8 cellular contexts compared by ENCODE assay signal in the genomic region with DNA sequence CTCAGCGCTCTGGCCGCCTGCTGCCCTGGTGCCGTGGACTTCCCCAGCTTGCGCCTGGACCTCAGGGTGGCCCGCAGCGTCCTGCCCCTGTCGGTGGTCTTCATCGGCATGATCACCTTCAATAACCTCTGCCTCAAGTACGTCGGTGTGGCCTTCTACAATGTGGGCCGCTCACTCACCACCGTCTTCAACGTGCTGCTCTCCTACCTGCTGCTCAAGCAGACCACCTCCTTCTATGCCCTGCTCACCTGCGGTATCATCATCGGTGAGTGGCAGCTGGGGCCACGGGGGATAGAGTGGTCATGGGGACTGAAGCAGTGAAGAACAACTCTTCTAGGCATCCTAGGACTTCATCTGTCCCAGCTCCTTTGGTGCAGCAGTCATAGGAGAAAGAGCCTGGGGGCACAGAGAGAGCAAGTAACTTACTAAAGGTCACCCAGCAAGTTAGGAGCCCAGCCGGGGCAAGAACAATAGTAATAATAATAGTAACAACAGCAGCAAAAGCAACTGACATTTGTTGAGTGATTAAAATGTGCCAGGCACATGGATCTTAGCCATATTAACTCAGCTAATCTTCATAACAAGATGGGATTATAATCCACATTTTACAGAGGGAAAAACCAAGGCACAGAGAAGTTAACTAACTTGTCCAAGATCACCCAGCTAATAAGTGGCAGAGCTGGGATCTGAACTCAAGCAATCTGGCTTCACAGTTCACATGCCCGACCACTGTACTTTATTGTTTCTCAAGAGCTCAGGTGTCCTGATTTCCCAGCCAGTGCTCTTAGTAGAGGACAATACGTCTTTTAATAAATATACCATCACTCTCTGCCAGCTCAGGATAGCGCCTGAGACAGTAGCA. TPM values are rescaled to one million over a fixed set of nuclear protein-coding genes. Genes with fewer than 3 reads are reported as not detected.
DNase-seq lines count a peak whose midpoint lies in the region; ATAC-seq and TF ChIP-seq lines count a peak whose summit lies in the region.

No MANE protein-coding gene starts in this region.

- H3K27me3 Mint-ChIP-seq in stimulated activated naive CD8-positive, alpha-beta T cell treated with anti-CD3 and anti-CD28 coated beads, Interleukin-15, Interleukin-2, amounts not matched to agents 100 ng/mL and 50 ng/mL, for 24 hours = no peaks in the 10 kb centered on the region
- H3K27me3 Mint-ChIP-seq in MCF 10A (ENCODE audit: insufficient read depth, unreplicated experiment) = no peaks in the 10 kb centered on the region

- intact Hi-C loops in MCF 10A (cut with micrococcal nuclease) = no loop called here

- no peak for ATAC-seq in stimulated activated naive CD8-positive, alpha-beta T cell treated with anti-CD3 and anti-CD28 coated beads, Interleukin-15, Interleukin-2, amounts not matched to agents 100 U/mL and 50 U/mL, for 24 hours
- ATAC-seq in HG03159 (IDR thresholded peaks at IDR 0.05; ENCODE audit: unreplicated experiment) = no peak
- no peak for ATAC-seq in GM19463 (IDR thresholded peaks at IDR 0.05; ENCODE audit: unreplicated experiment)
- no peak for ATAC-seq in GM19328 (IDR thresholded peaks at IDR 0.05; ENCODE audit: unreplicated experiment)

- H3K27ac Mint-ChIP-seq in stimulated activated naive CD8-positive, alpha-beta T cell treated with anti-CD3 and anti-CD28 coated beads, Interleukin-15, Interleukin-2, amounts not matched to agents 100 ng/mL and 50 ng/mL, for 24 hours = peak overlapping the region; percentile 86
- H3K27ac Mint-ChIP-seq in MCF 10A (ENCODE audit: low read depth, unreplicated experiment) = peak overlapping the region; percentile 88

- peaks cover 8% of the 10 kb centered on the region for H3K36me3 Mint-ChIP-seq in stimulated activated naive CD8-positive, alpha-beta T cell treated with anti-CD3 and anti-CD28 coated beads, Interleukin-15, Interleukin-2, amounts not matched to agents 100 ng/mL and 50 ng/mL, for 24 hours (ENCODE audit: low read depth)
- H3K36me3 Mint-ChIP-seq in MCF 10A (ENCODE audit: insufficient read depth, unreplicated experiment) = peaks cover 5% of the 10 kb centered on the region

- H3K9me3 Mint-ChIP-seq in stimulated activated naive CD8-positive, alpha-beta T cell treated with anti-CD3 and anti-CD28 coated beads, Interleukin-15, Interleukin-2, amounts not matched to agents 100 ng/mL and 50 ng/mL, for 24 hours = no peaks in the 10 kb centered on the region
- H3K9me3 Mint-ChIP-seq in MCF 10A (ENCODE audit: unreplicated experiment) = no peaks in the 10 kb centered on the region

- DNase-seq in stimulated activated naive CD8-positive, alpha-beta T cell treated with anti-CD3 and anti-CD28 coated beads, Interleukin-15, Interleukin-2, amounts not matched to agents 100 U/mL and 50 U/mL, for 24 hours = no peak
- DNase-seq in MCF 10A (ENCODE audit: unreplicated experiment) = no peak
- DNase-seq in mesenteric fat pad (ENCODE audit: low spot score) = peak; percentile 8
- no peak for DNase-seq in C1 segment of cervical spinal cord (lab: John Stamatoyannopoulos, UW)

- peak overlapping the region; percentile 89 for H3K4me3 Mint-ChIP-seq in stimulated activated naive CD8-positive, alpha-beta T cell treated with anti-CD3 and anti-CD28 coated beads, Interleukin-15, Interleukin-2, amounts not matched to agents 100 ng/mL and 50 ng/mL, for 24 hours
- H3K4me3 Mint-ChIP-seq in MCF 10A (ENCODE audit: unreplicated experiment) = peak overlapping the region; percentile 97

- TF ChIP-seq CTCF in MCF 10A (IDR thresholded peaks at IDR 0.05; ENCODE audit: unreplicated experiment) = no peak

- peaks cover 43% of the 10 kb centered on the region for H3K4me1 Mint-ChIP-seq in stimulated activated naive CD8-positive, alpha-beta T cell treated with anti-CD3 and anti-CD28 coated beads, Interleukin-15, Interleukin-2, amounts not matched to agents 100 ng/mL and 50 ng/mL, for 24 hours (ENCODE audit: low read depth)
- H3K4me1 Mint-ChIP-seq in MCF 10A (ENCODE audit: insufficient read depth, unreplicated experiment) = peaks cover 29% of the 10 kb centered on the region

- CTCF ChIA-PET in MCF 10A (lab: Yijun Ruan, JAX) = interaction anchor here (1.0 kb wide), 1 partner anchor 159 kb away, joined by 3 read pairs; no protein-coding TSS in a partner anchor

- TSS peak; percentile 25 for BruUV-seq in MCF 10A (replicated peaks; lab: Mats Ljungman, UMichigan)

- POLR2A ChIA-PET in MCF 10A (lab: Yijun Ruan, JAX) = interaction anchor here (0.6 to 4.0 kb wide), 6 partner anchors 9 to 269 kb away, joined by 3 to 20 read pairs (median 4); no protein-coding TSS in a partner anchor

RNA-seq across cellular contexts. Expression of a gene that starts 1.4 kb away (rescaled TPM):
- total RNA-seq in MCF 10A (2022) = 11.9 and 14.4 TPM in 2 replicates
- 81.0 TPM for total RNA-seq in mesenteric fat pad

RNA-seq across cellular contexts. Expression of a gene that starts 41.0 kb away (rescaled TPM):
- total RNA-seq in MCF 10A (2022) (8.1 and 8.6 TPM in 2 replicates), mesenteric fat pad (69.9 TPM)
